1 cellular context compared by ENCODE assay signal in the genomic region with DNA sequence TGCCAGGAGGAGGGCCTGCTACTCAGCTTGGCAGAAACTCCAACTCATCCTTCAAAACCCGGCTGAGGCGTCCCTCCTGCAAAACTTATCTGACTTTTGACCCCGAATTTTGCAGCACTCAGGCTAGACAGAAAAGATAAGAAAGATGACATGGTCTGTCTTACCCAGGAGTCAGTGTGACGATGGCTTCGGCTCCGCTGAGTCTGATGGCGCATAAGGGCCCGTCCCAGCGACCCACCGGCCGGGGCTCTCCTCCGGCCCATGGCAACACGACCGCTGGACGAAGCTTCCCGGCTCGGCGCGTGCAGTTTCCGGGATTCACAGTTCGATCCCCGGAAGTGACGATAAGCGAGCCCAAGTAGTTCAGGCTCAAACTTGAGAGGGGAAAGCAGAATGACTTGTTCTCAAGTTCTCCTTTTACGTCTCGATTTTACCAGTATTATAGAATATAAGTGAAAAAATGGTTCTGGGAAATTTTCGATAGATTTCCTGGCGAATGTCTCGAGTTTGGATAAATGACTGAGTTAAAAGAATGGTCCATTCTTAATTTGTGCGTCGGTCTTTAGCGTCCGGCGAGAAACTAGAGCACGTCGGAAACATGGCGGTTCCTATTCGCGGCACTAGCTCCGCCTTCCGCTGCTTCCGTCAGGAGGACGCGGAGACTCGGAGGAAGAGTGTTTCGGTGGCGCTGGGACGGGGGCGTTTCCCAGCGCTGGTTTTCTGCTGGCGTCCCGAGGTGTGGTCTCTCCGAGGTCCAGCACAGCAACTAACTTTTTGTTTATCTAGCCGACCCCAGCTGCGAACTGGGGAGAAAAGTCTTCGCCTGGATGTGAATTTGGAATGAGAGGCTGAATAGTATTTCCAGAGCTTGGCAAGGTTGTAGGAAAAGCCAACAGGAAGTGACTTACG.
TF ChIP-seq lines count a peak whose summit lies in the region.

A gene (minus strand): TSS at position 292 of the 909 bp plus-strand sequence. CDS start 29 bp downstream, at position 263.

TF ChIP-seq in WTC11, 78 proteins besides CTCF, POLR2A, EP300 and RAD21 (continued from another document):
- TF ChIP-seq SP1 (CRISPR knock-in tag; conservative IDR thresholded peaks at IDR 0.05) (peak; percentile 92), GRHL2 (CRISPR knock-in tag; IDR thresholded peaks at IDR 0.05; ENCODE audit: insufficient replicate concordance, severe bottlenecking) (no peak), TEAD1 (CRISPR knock-in tag; IDR thresholded peaks at IDR 0.05) (peak; percentile 54; the same call in 1 of the 2 replicates)
- TF ChIP-seq, protein P1, sequence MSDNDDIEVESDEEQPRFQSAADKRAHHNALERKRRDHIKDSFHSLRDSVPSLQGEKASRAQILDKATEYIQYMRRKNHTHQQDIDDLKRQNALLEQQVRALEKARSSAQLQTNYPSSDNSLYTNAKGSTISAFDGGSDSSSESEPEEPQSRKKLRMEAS (CRISPR knock-in tag; IDR thresholded peaks at IDR 0.05), result peak; percentile 80
